Comparison of ENCODE assay signal across 10 cellular contexts in the genomic region with DNA sequence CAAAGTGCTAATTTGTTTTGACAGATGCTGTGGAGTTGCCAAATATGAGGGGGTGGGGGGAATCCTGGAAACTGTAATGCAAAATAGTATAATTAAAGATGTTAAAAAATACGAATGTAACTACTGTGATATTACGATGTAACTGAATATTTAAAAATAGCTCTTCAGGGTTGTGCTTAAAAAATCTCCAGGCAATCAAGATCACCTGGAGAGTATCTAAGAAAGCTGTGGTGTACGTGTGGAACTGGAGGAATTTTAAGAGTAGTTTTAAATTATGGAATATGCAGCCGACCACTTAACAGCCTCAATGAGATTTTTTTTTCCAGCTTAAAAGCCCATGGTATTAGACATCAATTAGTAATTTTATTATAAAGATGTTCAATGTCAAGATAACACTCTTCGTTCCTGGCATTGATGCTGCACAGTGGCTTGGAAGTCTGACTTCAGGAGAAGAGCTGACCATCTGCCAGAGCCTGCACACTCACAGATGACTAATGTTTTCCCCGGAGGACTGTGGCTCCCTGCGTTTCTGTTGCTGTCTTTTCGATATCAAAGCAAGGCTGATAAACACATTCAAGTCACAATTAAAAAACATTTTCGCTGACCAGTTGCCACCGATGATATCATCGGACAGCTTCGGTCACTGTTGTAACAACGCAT.
DNase-seq lines count a peak whose midpoint lies in the region; ATAC-seq and TF ChIP-seq lines count a peak whose summit lies in the region.
"Had no signal": no experiment of that assay in that cellular context is flagged by ENCODE, and none has a peak within 500 bp of the region (broad histone marks: within the 10 kb centered on the region; RNA-seq: fewer than 3 reads in every experiment).

No MANE protein-coding gene starts in this region.

- H3K36me3 ChIP-seq in fibroblast of lung (ENCODE audit: control insufficient read depth, insufficient read depth, low read length) (no peaks in the 10 kb centered on the region), skeletal muscle satellite cell (ENCODE audit: insufficient read depth, low read length) (no peaks in the 10 kb centered on the region)

- no peak overlapping the region for H3K27ac ChIP-seq in fibroblast of lung (ENCODE audit: insufficient read depth, low read length)

- H3K79me2 ChIP-seq in fibroblast of lung (ENCODE audit: control insufficient read depth, insufficient read depth, low read length) = no peaks in the 10 kb centered on the region

- H3K9ac ChIP-seq in fibroblast of lung (ENCODE audit: insufficient read depth, low read length) = no peak overlapping the region
- H3K9ac ChIP-seq in skeletal muscle satellite cell (ENCODE audit: low read depth, low read length) = no peak overlapping the region

- H3K4me3 ChIP-seq in fibroblast of lung (replicated peaks in 1 of 4; ENCODE audit: control extremely low read depth in 1 of 4, insufficient read depth in 1 of 4, low read depth in 3 of 4, low read length in 4 of 4) = no peak overlapping the region
- no peak overlapping the region for H3K4me3 ChIP-seq in skeletal muscle satellite cell (ENCODE audit: low read length)

- no peak for TF ChIP-seq CTCF in fibroblast of lung (conservative IDR thresholded peaks at IDR 0.05 in 1 of 2, IDR thresholded peaks at IDR 0.05 in 1 of 2; ENCODE audit: low read depth in 1 of 2, low read length in 2 of 2)

- H3K27me3 ChIP-seq in fibroblast of lung (ENCODE audit: control insufficient read depth, insufficient read depth, low read length) (no peaks in the 10 kb centered on the region), skeletal muscle satellite cell (ENCODE audit: control insufficient read depth, insufficient read depth, low read length) (peaks cover 20% of the 10 kb centered on the region)

- no peak overlapping the region for H2AFZ ChIP-seq in fibroblast of lung (ENCODE audit: low read length)

- peaks cover 2% of the 10 kb centered on the region for H3K4me1 ChIP-seq in fibroblast of lung (ENCODE audit: control insufficient read depth, extremely low read depth, insufficient read depth, low read length)
- H3K4me1 ChIP-seq in skeletal muscle satellite cell (ENCODE audit: control insufficient read depth, insufficient read depth, low read length) = peaks cover 4% of the 10 kb centered on the region

- H3K9me3 ChIP-seq in fibroblast of lung (ENCODE audit: control insufficient read depth, insufficient read depth, low read depth, low read length) = no peaks in the 10 kb centered on the region
- H3K9me3 ChIP-seq in skeletal muscle satellite cell (replicated peaks; ENCODE audit: low read length) = no peaks in the 10 kb centered on the region

- no peaks in the 10 kb centered on the region for H4K20me1 ChIP-seq in fibroblast of lung (ENCODE audit: control insufficient read depth, extremely low read depth, insufficient read depth, low read length)

- ATAC-seq in GM21723 (IDR thresholded peaks at IDR 0.05; ENCODE audit: unreplicated experiment) = no peak
- no peak for ATAC-seq in GM19397 (IDR thresholded peaks at IDR 0.05; ENCODE audit: unreplicated experiment)

- peak overlapping the region; percentile 1 for H3K4me2 ChIP-seq in fibroblast of lung (ENCODE audit: extremely low read depth, insufficient read depth, low read length)
- peak overlapping the region; percentile 67 for H3K4me2 ChIP-seq in skeletal muscle satellite cell (ENCODE audit: low read length)

- DNase-seq in H4 (ENCODE audit: low spot score) = peak; percentile 52
- peak; percentile 66 for DNase-seq in OCI-M1 (lab: John Stamatoyannopoulos, UW)
- DNase-seq in fibroblast of lung (ENCODE audit: low read depth in 2 of 2) = peak; percentile 63 to 91
- DNase-seq in DMS79 treated with DMSO at 0.1 percent for 48 hours (lab: John Stamatoyannopoulos, UW) = no peak
- DNase-seq: activated CD4-positive, alpha-beta T cell treated with anti-CD3 and anti-CD28 coated beads for 48 hours; activated naive CD4-positive, alpha-beta T cell treated with anti-CD3 and anti-CD28 coated beads, Interleukin-2, amount 10 ng/mL, durations not matched to agents 7 days and 5 days; NCI-H2081 treated with DMSO at 0.1 percent for 48 hours had no signal
